8 cellular contexts compared by ENCODE assay signal in the genomic region with DNA sequence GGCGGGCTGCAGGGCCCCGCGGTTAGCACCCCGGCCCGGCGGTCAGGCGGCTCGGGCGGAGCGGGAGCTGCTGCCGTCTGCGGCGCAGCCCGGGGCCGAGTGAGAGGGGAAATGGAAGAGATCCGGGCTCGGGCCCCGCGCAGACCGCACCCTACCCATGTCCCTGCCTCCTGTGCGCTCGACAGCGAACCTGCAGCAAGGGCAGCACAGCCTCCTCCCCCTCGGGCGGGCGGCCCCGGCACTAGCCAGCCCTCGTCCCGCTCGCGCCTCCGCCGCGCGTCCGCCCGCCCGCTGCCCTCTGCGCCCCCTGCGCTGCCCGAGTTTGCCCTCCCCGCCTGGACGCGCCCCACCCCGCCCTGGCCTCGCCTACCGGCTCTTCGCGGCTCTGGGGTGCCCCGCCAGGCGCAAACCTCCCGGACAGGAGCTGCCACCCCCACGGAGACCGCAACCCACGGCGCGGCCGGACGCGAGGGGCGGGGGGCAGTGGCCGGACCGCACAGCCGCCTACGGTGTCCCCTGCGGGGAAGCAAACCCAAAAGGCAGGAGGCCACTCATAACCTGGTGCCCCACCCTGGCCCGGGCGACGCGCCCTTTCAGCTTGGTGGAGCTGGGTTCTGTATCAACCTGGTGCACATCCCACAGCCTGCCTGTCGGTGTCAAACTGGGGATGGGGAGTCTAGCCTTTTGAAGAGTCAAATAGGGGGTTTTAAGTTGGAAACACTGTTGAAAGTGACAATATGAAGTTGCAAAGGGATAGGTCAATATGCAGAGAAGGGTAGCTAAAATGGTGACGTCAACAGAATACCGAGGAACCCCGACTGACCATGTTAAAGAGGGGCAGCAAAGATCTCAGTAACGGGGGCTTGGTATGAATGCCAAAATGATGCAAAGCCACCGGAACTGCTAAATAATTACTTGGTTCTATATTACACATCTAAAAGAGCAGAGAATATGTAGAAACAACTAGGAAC. TPM values are rescaled to one million over a fixed set of nuclear protein-coding genes. Genes with fewer than 3 reads are reported as not detected.
DNase-seq lines count a peak whose midpoint lies in the region; ATAC-seq and TF ChIP-seq lines count a peak whose summit lies in the region.

IHH (minus strand) TSS at position 101 of the 971 bp plus-strand sequence. CDS start 454 bp downstream, outside the sequence.

- peaks cover 16 to 32% (median 26%) of the 10 kb centered on the region in 3 donors for H3K4me1 Mint-ChIP-seq in T-cell

- H3K9me3 Mint-ChIP-seq in T-cell = no peaks in the 10 kb centered on the region

- POLR2A ChIA-PET in T-cell (lab: Charles Lee) = interaction anchor here in 1 of 2 donors (0.7 kb wide), 1 partner anchor 684 kb away, joined by 3 read pairs; no protein-coding TSS in a partner anchor

- no peaks in the 10 kb centered on the region for H3K36me3 ChIP-seq in gastrocnemius medialis

- ATAC-seq in T-cell (replicated peaks in 1 of 4) (peak in 2 of 4 experiments; percentile 15 to 31), gastrocnemius medialis (no peak), HG03457 (IDR thresholded peaks at IDR 0.05; ENCODE audit: unreplicated experiment) (no peak), HG03460 (IDR thresholded peaks at IDR 0.05; ENCODE audit: unreplicated experiment) (no peak)

- TF ChIP-seq POLR2A in gastrocnemius medialis (IDR thresholded peaks at IDR 0.05) = no peak

- in situ Hi-C loops in gastrocnemius medialis (cut with MboI; ENCODE audit: low sequenced_read_pairs in 4 of 4) = loop anchor here in 2 of 4 donors (10.0 to 25.0 kb wide), 3 partner anchors 54 to 251 kb away; partner anchors contain the start of gene PTPRN (in 1 of the 2)

- H3K4me1 ChIP-seq in gastrocnemius medialis = peaks cover 13 to 24% of the 10 kb centered on the region in 2 donors

- peak within 1 kb of the TSS; percentile 4 to 70 (median 17) for H3K4me3 Mint-ChIP-seq in T-cell

- peaks cover 50 to 58% of the 10 kb centered on the region in 2 donors for H3K27me3 Mint-ChIP-seq in T-cell

- no peak within 1 kb of the TSS for H3K27ac Mint-ChIP-seq in T-cell

- H3K36me3 Mint-ChIP-seq in T-cell = no peaks in the 10 kb centered on the region

- peak; percentile 65 for DNase-seq in DMS53 (lab: John Stamatoyannopoulos, UW)
- DNase-seq in DMS53 treated with DMSO at 0.1 percent for 48 hours (lab: John Stamatoyannopoulos, UW; ENCODE audit: unreplicated experiment) = no peak
- DNase-seq in T-cell = peak in 1 of 34 experiments; percentile 21
- DNase-seq in glomerular visceral epithelial cell (ENCODE audit: extremely low spot score) = peak; percentile 18
- DNase-seq in gastrocnemius medialis = no peak
- no peak for DNase-seq in SKM-1 treated with dmso at 0.1 percent for 144 hours (lab: John Stamatoyannopoulos, UW; ENCODE audit: unreplicated experiment)

- intact Hi-C loops in gastrocnemius medialis (cut with DNase I; ENCODE audit: low total_unique reads) = no loop called here

- peaks cover 66 to 78% (median 78%) of the 10 kb centered on the region in 3 donors for H3K27me3 ChIP-seq in gastrocnemius medialis

- CTCF ChIA-PET in T-cell (lab: Charles Lee) = no interaction called here

- TF ChIP-seq CTCF in gastrocnemius medialis (IDR thresholded peaks at IDR 0.05 in 4 of 5, conservative IDR thresholded peaks at IDR 0.05 in 1 of 5) = no peak

- H3K4me3 ChIP-seq in gastrocnemius medialis = peak within 1 kb of the TSS in 3 of 4 donors; percentile 6 to 34 (median 22)

- no peak within 1 kb of the TSS for H3K27ac ChIP-seq in gastrocnemius medialis

- no peaks in the 10 kb centered on the region for H3K9me3 ChIP-seq in gastrocnemius medialis

RNA-seq across cellular contexts. Expression of gene IHH, which starts in this region (rescaled TPM):
- total RNA-seq in T-cell (under 1 TPM in 2 of 5 donors, not detected in 3; 0.12 to 0.28 TPM), gastrocnemius medialis (under 1 TPM in 1 of 4 donors, not detected in 3; 0.27 TPM)

Comparison
In these comparisons a context has a peak if more than half of its experiments do, and no peak if none do; other contexts are left out.
1. DNase-seq: peak in DMS53 (single experiment) and glomerular visceral epithelial cell (single experiment); none in DMS53 treated with DMSO at 0.1 percent for 48 hours (single experiment), gastrocnemius medialis (0 of 2) and SKM-1 treated with dmso at 0.1 percent for 144 hours (single experiment).